Comparison of ENCODE assay signal across 10 cellular contexts in genomic region chr10:129969528-129970264, GRCh38. TPM values are rescaled to one million over a fixed set of nuclear protein-coding genes. Genes with fewer than 3 reads are reported as not detected.
A peak's percentile ranks its signal among the peaks of the same experiment; 100 is the strongest.
DNase-seq lines count a peak whose midpoint lies in the region; ATAC-seq and TF ChIP-seq lines count a peak whose summit lies in the region.
"Had no signal": no experiment of that assay in that cellular context is flagged by ENCODE, and none has a peak within 500 bp of the region (broad histone marks: within the 10 kb centered on the region; RNA-seq: fewer than 3 reads in every experiment).

No MANE protein-coding gene starts in this region.

- H3K36me3 ChIP-seq in SK-N-MC (ENCODE audit: insufficient read depth, low read length): no peaks in the 10 kb centered on the region
- H3K36me3 ChIP-seq: tibial nerve had no signal

- no TSS peak for BruUV-seq in Calu3 (replicated peaks; lab: Mats Ljungman, UMichigan)

- ATAC-seq in GM21528 (IDR thresholded peaks at IDR 0.05; ENCODE audit: low FRiP score, unreplicated experiment) (no peak), GM18873 (IDR thresholded peaks at IDR 0.05; ENCODE audit: low FRiP score, unreplicated experiment) (no peak)

- H3K4me3 Mint-ChIP-seq in Calu3 (ENCODE audit: low read depth, unreplicated experiment): no peak overlapping the region

- no peaks in the 10 kb centered on the region for H3K27me3 Mint-ChIP-seq in Calu3 (ENCODE audit: unreplicated experiment)

- intact Hi-C loops in Calu3 (cut with micrococcal nuclease; ENCODE audit: unreplicated experiment): loop anchor here (10.0 kb wide), 1 partner anchor 935 kb away; no protein-coding TSS in a partner anchor

- H3K9me3 ChIP-seq in SK-N-MC (ENCODE audit: low read depth, low read length): no peaks in the 10 kb centered on the region
- H3K9me3 ChIP-seq: tibial nerve had no signal

- no peak overlapping the region for H3K27ac ChIP-seq in SK-N-MC
- H3K27ac ChIP-seq: tibial nerve had no signal

- H3K36me3 Mint-ChIP-seq in Calu3 (ENCODE audit: insufficient read depth, unreplicated experiment): no peaks in the 10 kb centered on the region

- no peak for TF ChIP-seq CTCF in fibroblast of pulmonary artery (IDR thresholded peaks at IDR 0.05; ENCODE audit: low read length, missing control alignments)
- TF ChIP-seq CTCF in Calu3 (IDR thresholded peaks at IDR 0.05; ENCODE audit: unreplicated experiment): no peak

- CTCF ChIA-PET in Calu3 (lab: Charles Lee): no interaction called here

- H3K4me3 ChIP-seq in SK-N-MC (peak overlapping the region; percentile 79), fibroblast of pulmonary artery (replicated peaks; ENCODE audit: low read depth, low read length) (peak overlapping the region; percentile 21)

- H3K9ac ChIP-seq in SK-N-MC (ENCODE audit: insufficient read length): peak overlapping the region; percentile 33

- peaks cover 2% of the 10 kb centered on the region for H3K9me3 Mint-ChIP-seq in Calu3 (ENCODE audit: low read depth, unreplicated experiment)

- peak; percentile 20 for DNase-seq in activated CD4-positive, alpha-beta T cell treated with anti-CD3 and anti-CD28 coated beads for 48 hours
- no peak for DNase-seq in activated CD4-positive, alpha-beta T cell treated with anti-CD3 and anti-CD28 coated beads for 4 hours
- DNase-seq in SK-N-MC (ENCODE audit: low read depth, low spot score) (no peak), fibroblast of pulmonary artery (ENCODE audit: low read depth) (no peak), retina (peak; percentile 60), Calu3 (no peak)

- H3K27ac Mint-ChIP-seq in Calu3 (ENCODE audit: unreplicated experiment): no peak overlapping the region

- no peaks in the 10 kb centered on the region for H3K4me1 Mint-ChIP-seq in Calu3 (ENCODE audit: low read depth, unreplicated experiment)

RNA-seq across cellular contexts. Expression of gene EBF3, which starts 5.6 kb away (rescaled TPM):
- not detected in 2 replicates for total RNA-seq in Calu3 (2022)
- total RNA-seq: left lobe of liver had no signal

Comparison
In these comparisons a context has a peak if more than half of its experiments do, and no peak if none do; other contexts are left out.
1. DNase-seq: peak in activated CD4-positive, alpha-beta T cell treated with anti-CD3 and anti-CD28 coated beads for 48 hours (single experiment) and retina (single experiment); none in activated CD4-positive, alpha-beta T cell treated with anti-CD3 and anti-CD28 coated beads for 4 hours (0 of 2), SK-N-MC (single experiment), fibroblast of pulmonary artery (single experiment) and Calu3 (single experiment).